ENCODE assay signal across 8 cellular contexts in genomic region chr15:56243774-56244236, GRCh38.
A peak's percentile ranks its signal among the peaks of the same experiment; 100 is the strongest.
DNase-seq lines count a peak whose midpoint lies in the region; ATAC-seq and TF ChIP-seq lines count a peak whose summit lies in the region.

Gene RFX7, minus strand, starts transcription at chr15:56243879. Its CDS starts 594 bp downstream, at chr15:56243285.

- H3K27ac ChIP-seq in layer of hippocampus (ENCODE audit: low read depth, low read length): peak within 1 kb of the TSS; percentile 90

- no peak for TF ChIP-seq CTCF in choroid plexus epithelial cell (conservative IDR thresholded peaks at IDR 0.05; ENCODE audit: low read depth, low read length)

- DNase-seq in NCI-H2171 (lab: John Stamatoyannopoulos, UW) (peak; percentile 80), choroid plexus epithelial cell (ENCODE audit: low read depth) (peak; percentile 78)
- peak; percentile 68 for DNase-seq in activated CD4-positive, alpha-beta T cell treated with anti-CD3 and anti-CD28 coated beads for 1 hour
- DNase-seq in stimulated activated CD4-positive, alpha-beta T cell treated with anti-CD3 and anti-CD28 coated beads, Interleukin-1b, Interleukin-23, amount 100 ng/mL, for 1 hour (ENCODE audit: low read depth in 2 of 2): peak; percentile 54 to 60

- H3K4me3 ChIP-seq in choroid plexus epithelial cell (ENCODE audit: low read depth, low read length): peak within 1 kb of the TSS; percentile 76

- H3K27me3 ChIP-seq in layer of hippocampus (ENCODE audit: control insufficient read depth, insufficient read depth, low read length): no peaks in the 10 kb centered on the region

- ATAC-seq in GM18502 (IDR thresholded peaks at IDR 0.05; ENCODE audit: poor library complexity, unreplicated experiment) (peak; percentile 46), HG02798 (IDR thresholded peaks at IDR 0.05; ENCODE audit: poor library complexity, unreplicated experiment) (peak; percentile 67), HG02938 (IDR thresholded peaks at IDR 0.05; ENCODE audit: unreplicated experiment) (no peak)
